In the genomic region with DNA sequence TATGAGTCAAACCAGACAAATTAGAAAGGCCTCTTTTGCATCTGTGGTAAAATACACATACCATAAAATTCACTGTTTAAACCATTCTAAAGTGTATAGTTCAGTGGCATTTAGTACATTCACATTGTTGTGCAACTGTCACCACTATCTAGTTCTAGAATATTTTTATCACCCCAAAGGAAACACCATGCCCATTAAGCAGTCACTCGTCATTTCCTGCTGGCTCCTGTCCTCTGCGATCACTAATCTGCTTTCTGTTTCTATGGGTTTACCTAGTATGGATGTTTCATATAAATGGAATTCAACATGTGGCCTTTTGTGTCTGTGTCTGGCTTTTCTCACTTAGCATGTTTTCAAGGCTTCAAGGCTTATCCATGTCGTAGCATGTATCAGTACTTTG, we compare ENCODE assay signal across 9 cellular contexts.
DNase-seq lines count a peak whose midpoint lies in the region; ATAC-seq and TF ChIP-seq lines count a peak whose summit lies in the region.
"Had no signal": no experiment of that assay in that cellular context is flagged by ENCODE, and none has a peak within 500 bp of the region (broad histone marks: within the 10 kb centered on the region; RNA-seq: fewer than 3 reads in every experiment).

No MANE protein-coding gene starts in this region.

- intact Hi-C loops in sciatic nerve (cut with DNase I): no loop called here

- ATAC-seq in GM18502 (IDR thresholded peaks at IDR 0.05; ENCODE audit: poor library complexity, unreplicated experiment) (peak; percentile 71), HG03442 (IDR thresholded peaks at IDR 0.05; ENCODE audit: unreplicated experiment) (peak; percentile 74), sciatic nerve (no peak)

- DNase-seq in SW 1271 (lab: John Stamatoyannopoulos, UW) (peak; percentile 13 to 69), islet precursor cell (peak; percentile 57), GM10248 (ENCODE audit: extremely low spot score) (no peak), NCI-H82 (lab: John Stamatoyannopoulos, UW) (no peak), sciatic nerve (ENCODE audit: low spot score) (no peak), Ammon's horn (ENCODE audit: low spot score) (no peak)
- DNase-seq: activated CD4-positive, alpha-beta memory T cell treated with anti-CD3 and anti-CD28 coated beads, Interleukin-2, amount 10 ng/mL, durations not matched to agents 7 days and 5 days had no signal

- no peak for TF ChIP-seq CTCF in GM10248 (IDR thresholded peaks at IDR 0.05; ENCODE audit: control extremely low read depth, extremely low read depth, low read depth, missing control alignments)

- POLR2A ChIA-PET in GM10248 (lab: Yijun Ruan, JAX): no interaction called here

- CTCF ChIA-PET in GM10248 (lab: Yijun Ruan, JAX): interaction anchor here (1.3 kb wide), 1 partner anchor 17 kb away, joined by 3 read pairs; no protein-coding TSS in a partner anchor

Comparison
In these comparisons a context has a peak if more than half of its experiments do, and no peak if none do; other contexts are left out.
1. DNase-seq: peak in SW 1271 (2 of 2) and islet precursor cell (single experiment); none in GM10248 (single experiment), NCI-H82 (single experiment), sciatic nerve (single experiment) and Ammon's horn (single experiment).